In genomic region chr15:37109151-37109912, GRCh38 we compare ENCODE assay signal across 16 cellular contexts. TPM values are rescaled to one million over a fixed set of nuclear protein-coding genes. Genes with fewer than 3 reads are reported as not detected.
DNase-seq lines count a peak whose midpoint lies in the region; ATAC-seq, FAIRE-seq and TF ChIP-seq lines count a peak whose summit lies in the region.
"Had no signal": no experiment of that assay in that cellular context is flagged by ENCODE, and none has a peak within 500 bp of the region (broad histone marks: within the 10 kb centered on the region; RNA-seq: fewer than 3 reads in every experiment).

No MANE protein-coding gene starts in this region.

- H3K23ac ChIP-seq in H1 (ENCODE audit: insufficient read length): no peak overlapping the region

- no peaks in the 10 kb centered on the region for H3K79me2 ChIP-seq in H1 (ENCODE audit: control insufficient read depth in 1 of 2, insufficient read depth in 2 of 2, low read length in 2 of 2)

- peak overlapping the region; percentile 77 to 92 for H3K4me2 ChIP-seq in H1 (ENCODE audit: insufficient read depth in 1 of 2, low read depth in 2 of 2, low read length in 2 of 2)

- H2BK15ac ChIP-seq in H1 (ENCODE audit: low read length): no peak overlapping the region; the same call in 1 of the 2 replicates

- ATAC-seq in heart left ventricle: no peak
- ATAC-seq in HG02870 (IDR thresholded peaks at IDR 0.05; ENCODE audit: unreplicated experiment): no peak
- ATAC-seq in stimulated activated naive B cell treated with anti-CD40 and anti-IgM and Interleukin-4, amounts not matched to agents 10 μg/mL and 1 μg/mL and 100 μg/mL, for 72 hours (replicated peaks): no peak
- ATAC-seq: activated CD4-positive, alpha-beta T cell treated with anti-CD3 and anti-CD28 coated beads for 36 hours; activated T-cell treated with anti-CD3 and anti-CD28 coated beads, Interleukin-2, amount 50 U/mL, for 72 hours; naive thymus-derived CD8-positive, alpha-beta T cell had no signal

- H3K14ac ChIP-seq in H1 (ENCODE audit: insufficient read length): no peak overlapping the region

- peak overlapping the region in 9 of 12 donors; percentile 7 to 98 (median 74) for H3K27ac ChIP-seq in heart left ventricle
- no peak overlapping the region for H3K27ac ChIP-seq in H1 (ENCODE audit: low read depth, low read length)
- peak overlapping the region; percentile 97 for H3K27ac ChIP-seq in muscle layer of colon (ENCODE audit: low read depth, low read length)
- H3K27ac ChIP-seq in vagina: peak overlapping the region; percentile 26
- H3K27ac ChIP-seq: brain microvascular endothelial cell, spleen had no signal

- intact Hi-C loops in heart left ventricle (cut with DNase I) (loop anchor here in 4 of 10 donors (5.0 to 10.0 kb wide), 4 partner anchors 225 to 525 kb away; no protein-coding TSS in a partner anchor), cardiac septum (cut with DNase I) (no loop called here), vagina (cut with DNase I) (no loop called here)

- H3K9me3 Mint-ChIP-seq in stimulated activated naive B cell treated with anti-CD40 and anti-IgM and Interleukin-4, amounts not matched to agents 10 μg/mL and 1 μg/mL and 100 μg/mL, for 72 hours: peaks cover 0 to 3% of the 10 kb centered on the region in 2 donors
- H3K9me3 Mint-ChIP-seq: activated T-cell treated with anti-CD3 and anti-CD28 coated beads, Interleukin-2, amount 50 U/mL, for 72 hours had no signal

- no peak overlapping the region for H3K4me3 Mint-ChIP-seq in stimulated activated naive B cell treated with anti-CD40 and anti-IgM and Interleukin-4, amounts not matched to agents 10 μg/mL and 1 μg/mL and 100 μg/mL, for 72 hours
- H3K4me3 Mint-ChIP-seq: activated CD4-positive, alpha-beta T cell treated with anti-CD3 and anti-CD28 coated beads for 36 hours had no signal

- H3K9ac ChIP-seq in H1 (replicated peaks in 1 of 4; ENCODE audit: extremely low read depth in 1 of 4, low read depth in 3 of 4, low read length in 3 of 4) (no peak overlapping the region), muscle layer of colon (ENCODE audit: low read length) (peak overlapping the region; percentile 88)

- H3K9me3 ChIP-seq in heart left ventricle (no peaks in the 10 kb centered on the region), H1 (ENCODE audit: insufficient read depth in 2 of 2, low read depth in 1 of 2, low read length in 1 of 2) (no peaks in the 10 kb centered on the region; a peak in 1 of 4 replicates), muscle layer of colon (ENCODE audit: low read length) (no peaks in the 10 kb centered on the region), vagina (no peaks in the 10 kb centered on the region)
- H3K9me3 ChIP-seq: spleen had no signal

- H4K91ac ChIP-seq in H1 (replicated peaks; ENCODE audit: insufficient read length, low read length): no peak overlapping the region

- no peaks in the 10 kb centered on the region for H3K36me3 ChIP-seq in heart left ventricle
- no peaks in the 10 kb centered on the region for H3K36me3 ChIP-seq in H1 (ENCODE audit: control insufficient read depth in 2 of 4, insufficient read depth in 4 of 4, low read length in 3 of 4)
- H3K36me3 ChIP-seq in muscle layer of colon (ENCODE audit: insufficient read depth, low read length): no peaks in the 10 kb centered on the region
- no peaks in the 10 kb centered on the region for H3K36me3 ChIP-seq in vagina
- H3K36me3 ChIP-seq: brain microvascular endothelial cell, spleen had no signal

- H3K27me3 Mint-ChIP-seq in stimulated activated naive B cell treated with anti-CD40 and anti-IgM and Interleukin-4, amounts not matched to agents 10 μg/mL and 1 μg/mL and 100 μg/mL, for 72 hours: peaks cover 80 to 85% of the 10 kb centered on the region in 2 donors

- H3K4me3 ChIP-seq in heart left ventricle (peak overlapping the region in 8 of 12 donors; percentile 6 to 63 (median 56)), H1 (ENCODE audit: extremely low read depth in 1 of 4, insufficient read depth in 2 of 4, low read depth in 3 of 4, low read length in 4 of 4) (peak overlapping the region in 3 of 4 experiments; percentile 12 to 74 (median 21); a peak in 5 of 8 replicates), muscle layer of colon (ENCODE audit: low read depth in 1 of 2, low read length in 2 of 2) (peak overlapping the region in 1 of 2 donors; percentile 69), vagina (peak overlapping the region in 1 of 2 donors; percentile 40)

- H2BK12ac ChIP-seq in H1 (ENCODE audit: low read depth, low read length): no peak overlapping the region

- whole genome bisulfite sequencing in heart left ventricle, 4 donors: 55 to 73% (median 67%) methylated on average over 18 of the region's 18 CpGs
- 2% methylated on average over 18 of the region's 18 CpGs; no CpG with 5 or more reads in 1 of the 2 experiments for WGBS in H1 (ENCODE audit: extremely low coverage in 1 of 2, insufficient coverage in 1 of 2, insufficient read length in 1 of 2, insufficient replicate concordance in 2 of 2, low coverage in 1 of 2, low lambda C conversion rate in 2 of 2, missing lambda C conversion rate in 1 of 2), 2 experiments

- peaks cover 0 to 76% (median 7%) of the 10 kb centered on the region in 9 donors for H3K27me3 ChIP-seq in heart left ventricle
- peaks cover 49 to 84% (median 70%) of the 10 kb centered on the region in 4 experiments for H3K27me3 ChIP-seq in H1 (replicated peaks in 1 of 4; ENCODE audit: control insufficient read depth in 3 of 4, extremely low read depth in 1 of 4, insufficient read depth in 3 of 4, low read length in 3 of 4)
- no peaks in the 10 kb centered on the region for H3K27me3 ChIP-seq in muscle layer of colon (ENCODE audit: control insufficient read depth in 1 of 2, insufficient read depth in 2 of 2, low read length in 2 of 2)
- H3K27me3 ChIP-seq in vagina: no peaks in the 10 kb centered on the region

- H4K5ac ChIP-seq in H1 (ENCODE audit: insufficient read length, low read depth, low read length): no peak overlapping the region

- H2AK5ac ChIP-seq in H1 (ENCODE audit: low read depth, low read length): no peak overlapping the region

- peaks cover 0 to 13% (median 0%) of the 10 kb centered on the region in 12 donors for H3K4me1 ChIP-seq in heart left ventricle
- H3K4me1 ChIP-seq in H1 (replicated peaks in 1 of 4; ENCODE audit: control insufficient read depth in 3 of 4, insufficient read depth in 4 of 4, low read length in 3 of 4): peaks cover 7 to 21% (median 14%) of the 10 kb centered on the region in 4 experiments
- peaks cover 33% of the 10 kb centered on the region for H3K4me1 ChIP-seq in muscle layer of colon (ENCODE audit: insufficient read depth, low read length)
- H3K4me1 ChIP-seq in vagina: peaks cover 10% of the 10 kb centered on the region

- no peak overlapping the region for H2BK5ac ChIP-seq in H1 (ENCODE audit: low read depth, low read length)

- TF ChIP-seq CTCF in heart left ventricle (IDR thresholded peaks at IDR 0.05) (no peak), H1 (IDR thresholded peaks at IDR 0.05; ENCODE audit: control extremely low read depth in 1 of 3, insufficient read depth in 1 of 3, low read depth in 1 of 3, low read length in 3 of 3) (no peak), vagina (IDR thresholded peaks at IDR 0.05) (no peak)

- H2BK120ac ChIP-seq in H1 (replicated peaks; ENCODE audit: low read depth, low read length): no peak overlapping the region

- TF ChIP-seq POLR2A in heart left ventricle (IDR thresholded peaks at IDR 0.05) (no peak), H1 (IDR thresholded peaks at IDR 0.05; ENCODE audit: control extremely low read depth in 1 of 2, low read depth in 2 of 2, low read length in 2 of 2) (no peak), vagina (IDR thresholded peaks at IDR 0.05) (no peak)

- peaks cover 18% of the 10 kb centered on the region; the same call in 1 of the 2 replicates for H3K23me2 ChIP-seq in H1 (ENCODE audit: low read depth, low read length)

- no peak overlapping the region for H3K27ac Mint-ChIP-seq in stimulated activated naive B cell treated with anti-CD40 and anti-IgM and Interleukin-4, amounts not matched to agents 10 μg/mL and 1 μg/mL and 100 μg/mL, for 72 hours
- H3K27ac Mint-ChIP-seq: activated CD4-positive, alpha-beta T cell treated with anti-CD3 and anti-CD28 coated beads for 36 hours; activated T-cell treated with anti-CD3 and anti-CD28 coated beads, Interleukin-2, amount 50 U/mL, for 72 hours; naive thymus-derived CD8-positive, alpha-beta T cell had no signal

- FAIRE-seq in H1 (lab: Jason Lieb, UNC): no peak
- FAIRE-seq: urothelium cell line had no signal

- no peaks in the 10 kb centered on the region for H3K79me1 ChIP-seq in H1 (ENCODE audit: low read depth, low read length)

- H4K8ac ChIP-seq in H1 (ENCODE audit: extremely low read depth, insufficient read depth, low read length): no peak overlapping the region

- H4K20me1 ChIP-seq in H1 (replicated peaks in 1 of 2; ENCODE audit: control insufficient read depth in 1 of 2, insufficient read depth in 2 of 2, low read length in 2 of 2): peaks cover 3% of the 10 kb centered on the region in 2 experiments

- CTCF ChIA-PET in H1 (lab: Charles Lee; ENCODE audit: partially characterized antibody): interaction anchor here (0.6 to 9.9 kb wide), 8 partner anchors 13 to 782 kb away, joined by 3 to 130 read pairs (median 4); no protein-coding TSS in a partner anchor

- peaks cover 0 to 3% of the 10 kb centered on the region in 2 donors for H3K36me3 Mint-ChIP-seq in stimulated activated naive B cell treated with anti-CD40 and anti-IgM and Interleukin-4, amounts not matched to agents 10 μg/mL and 1 μg/mL and 100 μg/mL, for 72 hours

- POLR2A ChIA-PET in H1 (lab: Charles Lee; ENCODE audit: partially characterized antibody): interaction anchor here (0.6 to 2.1 kb wide), 4 partner anchors 14 to 229 kb away, joined by 3 to 5 read pairs (median 5); no protein-coding TSS in a partner anchor

- no peak overlapping the region for H3K56ac ChIP-seq in H1 (replicated peaks; ENCODE audit: insufficient read length, low read depth, low read length)

- TF ChIP-seq EP300 in H1 (IDR thresholded peaks at IDR 0.05; ENCODE audit: borderline replicate concordance in 1 of 2, low read depth in 2 of 2, low read length in 2 of 2): no peak

- no peak overlapping the region for H3K4ac ChIP-seq in H1 (replicated peaks; ENCODE audit: insufficient read length, low read depth, low read length)

- H3K4me1 Mint-ChIP-seq in stimulated activated naive B cell treated with anti-CD40 and anti-IgM and Interleukin-4, amounts not matched to agents 10 μg/mL and 1 μg/mL and 100 μg/mL, for 72 hours: peaks cover 8 to 24% of the 10 kb centered on the region in 2 donors

- TF ChIP-seq RAD21 in H1 (IDR thresholded peaks at IDR 0.05 in 1 of 2, conservative IDR thresholded peaks at IDR 0.05 in 1 of 2; ENCODE audit: low read depth in 2 of 2, low read length in 2 of 2): no peak

- H3K18ac ChIP-seq in H1 (ENCODE audit: extremely low read depth, low read length): no peak overlapping the region

- H2BK20ac ChIP-seq in H1 (ENCODE audit: low read length): no peak overlapping the region

- no peak overlapping the region for H2AFZ ChIP-seq in H1 (ENCODE audit: low read length)

- no peak for DNase-seq in heart left ventricle
- DNase-seq in cardiac septum (ENCODE audit: low spot score): no peak
- no peak for DNase-seq in H1 (ENCODE audit: low read depth in 1 of 2, low spot score in 2 of 2)
- DNase-seq in vagina (ENCODE audit: extremely low spot score in 2 of 2): no peak
- no peak for DNase-seq in stimulated activated CD4-positive, alpha-beta T cell treated with anti-CD3 and anti-CD28 coated beads, Interleukin-2, amount 100 ng/mL, for 48 hours
- no peak for DNase-seq in stimulated activated naive B cell treated with anti-CD40 and anti-IgM and Interleukin-4, amounts not matched to agents 10 μg/mL and 1 μg/mL and 100 μg/mL, for 72 hours
- DNase-seq: activated CD4-positive, alpha-beta T cell treated with anti-CD3 and anti-CD28 coated beads for 36 hours; activated T-cell treated with anti-CD3 and anti-CD28 coated beads, Interleukin-2, amount 50 U/mL, for 72 hours; brain microvascular endothelial cell; DMS153; KBM-7; naive thymus-derived CD8-positive, alpha-beta T cell; spleen had no signal

RNA-seq across cellular contexts. Expression of gene MEIS2, which starts 9.0 kb away (rescaled TPM):
- total RNA-seq in heart left ventricle: 10 to 100 TPM; 38.3 to 56.2 (median 49.7) TPM
- polyA plus RNA-seq in heart left ventricle: 10 to 100 TPM; 13.2 to 89.7 TPM
- 40.3 TPM for total RNA-seq in cardiac septum
- 0.22 and 0.65 TPM in 2 replicates for total RNA-seq in H1 (2021; fragmentation: NEBNext Ultra II Directional; extraction: Animal tissue kit (Norgen Biotek cat#: 25700))
- 1.2 and 1.3 TPM in 2 replicates for polyA plus RNA-seq in H1 (2011; rRNA removed)
- 0.41 TPM for polyA plus RNA-seq in H1 (2011; cell fraction: cytosol; rRNA removed)
- 2.1 TPM for polyA plus RNA-seq in H1 (2011; cell fraction: nucleus; rRNA removed)
- 0.25 to 1.9 TPM (median 0.37 TPM) in 4 replicates for polyA plus RNA-seq in H1 (2012, experiment 1 of 2)
- 0.08 TPM for polyA plus RNA-seq in H1 (2012, experiment 2 of 2)
- polyA plus RNA-seq in H1 (2013, experiment 1 of 2): 0.16 TPM
- 0.24 TPM for polyA plus RNA-seq in H1 (2013, experiment 2 of 2)
- 0.88 and 2.0 TPM in 2 replicates for polyA minus RNA-seq in H1 (2011; rRNA and poly(A)+ RNA removed)
- not detected for polyA minus RNA-seq in H1 (2011; cell fraction: cytosol; rRNA and poly(A)+ RNA removed)
- polyA minus RNA-seq in H1 (2011; cell fraction: nucleus; rRNA and poly(A)+ RNA removed): 4.5 TPM
- total RNA-seq in vagina: 76.9 TPM
- total RNA-seq: activated CD4-positive, alpha-beta T cell treated with anti-CD3 and anti-CD28 coated beads for 36 hours; naive thymus-derived CD8-positive, alpha-beta T cell had no signal
- polyA plus RNA-seq: naive thymus-derived CD8-positive, alpha-beta T cell had no signal

Comparison
In these comparisons a context has a peak if more than half of its experiments do, and no peak if none do; other contexts are left out.
1. RNA of gene MEIS2, which starts 9.0 kb away (total RNA-seq): 76.9 TPM in vagina (single experiment), 38.3 to 56.2 TPM in heart left ventricle and 40.3 TPM in cardiac septum (single experiment); 0.22 to 0.65 TPM in H1; every median in the first group is over 10 times any median in the second.